13 cellular contexts compared by ENCODE assay signal in genomic region chr5:9149988-9150387, GRCh38.
DNase-seq lines count a peak whose midpoint lies in the region; ATAC-seq and TF ChIP-seq lines count a peak whose summit lies in the region.
"Had no signal": no experiment of that assay in that cellular context is flagged by ENCODE, and none has a peak within 500 bp of the region (broad histone marks: within the 10 kb centered on the region; RNA-seq: fewer than 3 reads in every experiment).

No MANE protein-coding gene starts in this region.

- no peak overlapping the region for H3K4me2 ChIP-seq in osteoblast (ENCODE audit: insufficient read depth, low read length)

- no peak overlapping the region for H3K4me3 ChIP-seq in epithelial cell of esophagus (ENCODE audit: low read length)
- H3K4me3 ChIP-seq in osteoblast (ENCODE audit: insufficient read depth, low read length): no peak overlapping the region
- H3K4me3 ChIP-seq: K562, SJCRH30 had no signal

- TF ChIP-seq CTCF in epithelial cell of esophagus (IDR thresholded peaks at IDR 0.05; ENCODE audit: insufficient read depth, low read depth, low read length, missing control alignments): no peak
- no peak for TF ChIP-seq CTCF in osteoblast (IDR thresholded peaks at IDR 0.05; ENCODE audit: extremely low read depth, low read depth, low read length)

- peaks cover 1% of the 10 kb centered on the region for H3K9me3 ChIP-seq in osteoblast (ENCODE audit: low read depth, low read length)
- H3K9me3 ChIP-seq: SJCRH30 had no signal

- no peaks in the 10 kb centered on the region for H3K36me3 ChIP-seq in osteoblast (ENCODE audit: insufficient read depth, low read length)
- H3K36me3 ChIP-seq: SJCRH30 had no signal

- no peak overlapping the region for H2AFZ ChIP-seq in osteoblast (ENCODE audit: low read length)

- H4K20me1 ChIP-seq in osteoblast (ENCODE audit: insufficient read depth, low read length): no peaks in the 10 kb centered on the region

- no peak for ATAC-seq in GM19467 (IDR thresholded peaks at IDR 0.05; ENCODE audit: unreplicated experiment)
- ATAC-seq: K562 had no signal

- H3K79me2 ChIP-seq in osteoblast (ENCODE audit: insufficient read depth, low read length): no peaks in the 10 kb centered on the region

- peak overlapping the region; percentile 43 for H3K27ac ChIP-seq in osteoblast (ENCODE audit: low read depth, low read length)
- H3K27ac ChIP-seq: SJCRH30 had no signal

- peaks cover 4% of the 10 kb centered on the region for H3K4me1 ChIP-seq in osteoblast (ENCODE audit: insufficient read depth, low read length)
- H3K4me1 ChIP-seq: SJCRH30 had no signal

- peak; percentile 98 for DNase-seq in ELR (ENCODE audit: low read depth)
- peak; percentile 89 for DNase-seq in NCI-H226
- peak; percentile 98 for DNase-seq in epithelial cell of esophagus (ENCODE audit: low read depth)
- peak; percentile 80 for DNase-seq in osteoblast (ENCODE audit: insufficient read length, low spot score, missing footprints)
- no peak for DNase-seq in NCI-H2227 treated with DMSO at 0.1 percent for 48 hours (lab: John Stamatoyannopoulos, UW)
- no peak for DNase-seq in NCI-H1105 treated with DMSO at 0.1 percent for 48 hours (lab: John Stamatoyannopoulos, UW)
- no peak for DNase-seq in cerebellum (ENCODE audit: low spot score)
- DNase-seq: COR-L47, hippocampal formation, NCI-H1436, SJCRH30 had no signal

- no peaks in the 10 kb centered on the region for H3K27me3 ChIP-seq in osteoblast (ENCODE audit: insufficient read depth, low read length)
- H3K27me3 ChIP-seq: SJCRH30 had no signal

Comparison
In these comparisons a context has a peak if more than half of its experiments do, and no peak if none do; other contexts are left out.
1. DNase-seq: peak in ELR (single experiment), NCI-H226 (single experiment), epithelial cell of esophagus (single experiment) and osteoblast (single experiment); none in NCI-H2227 treated with DMSO at 0.1 percent for 48 hours (single experiment), NCI-H1105 treated with DMSO at 0.1 percent for 48 hours (single experiment) and cerebellum (single experiment).